In genomic region chr6:593139-593906, GRCh38 we compare ENCODE assay signal across 8 cellular contexts.
A peak's percentile ranks its signal among the peaks of the same experiment; 100 is the strongest.
DNase-seq lines count a peak whose midpoint lies in the region; ATAC-seq lines count a peak whose summit lies in the region.

No MANE protein-coding gene starts in this region.

- no peaks in the 10 kb centered on the region for H3K9me3 Mint-ChIP-seq in activated naive CD4-positive, alpha-beta T cell treated with anti-CD3 and anti-CD28 coated beads, Interleukin-2, amount 50 U/mL, for 24 hours

- H3K4me3 ChIP-seq in skeletal muscle cell (ENCODE audit: low read depth, low read length): no peak overlapping the region

- H3K27ac Mint-ChIP-seq in activated naive CD4-positive, alpha-beta T cell treated with anti-CD3 and anti-CD28 coated beads, Interleukin-2, amount 50 U/mL, for 24 hours: peak overlapping the region; percentile 67

- peaks cover 9% of the 10 kb centered on the region for H3K4me1 Mint-ChIP-seq in activated naive CD4-positive, alpha-beta T cell treated with anti-CD3 and anti-CD28 coated beads, Interleukin-2, amount 50 U/mL, for 24 hours

- ATAC-seq in left cardiac atrium: peak; percentile 27 to 40

- intact Hi-C loops in left cardiac atrium (cut with DNase I) (loop anchor here (5.0 to 10.0 kb wide), 4 partner anchors 131 to 801 kb away; no protein-coding TSS in a partner anchor), posterior vena cava (cut with DNase I) (loop anchor here (5.0 to 10.0 kb wide), 3 partner anchors 789 to 804 kb away; no protein-coding TSS in a partner anchor)

- peak; percentile 39 for DNase-seq in GDM1 (lab: John Stamatoyannopoulos, UW)
- DNase-seq in M059J (ENCODE audit: low read depth): peak; percentile 69
- peak; percentile 54 for DNase-seq in SKM-1 (lab: John Stamatoyannopoulos, UW; ENCODE audit: unreplicated experiment)
- peak; percentile 52 for DNase-seq in left cardiac atrium
- peak; percentile 12 for DNase-seq in skeletal muscle cell (ENCODE audit: low read depth)
- no peak for DNase-seq in posterior vena cava (ENCODE audit: low spot score)
- DNase-seq in NK-92 treated with Interleukin-12 subunit alpha and Interleukin-12 subunit beta, amount 100 ng/mL, for 24 hours (lab: John Stamatoyannopoulos, UW): no peak

- H3K36me3 Mint-ChIP-seq in activated naive CD4-positive, alpha-beta T cell treated with anti-CD3 and anti-CD28 coated beads, Interleukin-2, amount 50 U/mL, for 24 hours: peaks cover 21% of the 10 kb centered on the region

- no peak overlapping the region for H3K4me3 Mint-ChIP-seq in activated naive CD4-positive, alpha-beta T cell treated with anti-CD3 and anti-CD28 coated beads, Interleukin-2, amount 50 U/mL, for 24 hours

- no peaks in the 10 kb centered on the region for H3K27me3 Mint-ChIP-seq in activated naive CD4-positive, alpha-beta T cell treated with anti-CD3 and anti-CD28 coated beads, Interleukin-2, amount 50 U/mL, for 24 hours

Comparison
In these comparisons a context has a peak if more than half of its experiments do, and no peak if none do; other contexts are left out.
1. DNase-seq: peak in GDM1 (single experiment), M059J (single experiment), SKM-1 (single experiment), left cardiac atrium (single experiment) and skeletal muscle cell (single experiment); none in posterior vena cava (single experiment) and NK-92 treated with Interleukin-12 subunit alpha and Interleukin-12 subunit beta, amount 100 ng/mL, for 24 hours (single experiment).